Comparison of ENCODE assay signal across 1 cellular context in the genomic region with DNA sequence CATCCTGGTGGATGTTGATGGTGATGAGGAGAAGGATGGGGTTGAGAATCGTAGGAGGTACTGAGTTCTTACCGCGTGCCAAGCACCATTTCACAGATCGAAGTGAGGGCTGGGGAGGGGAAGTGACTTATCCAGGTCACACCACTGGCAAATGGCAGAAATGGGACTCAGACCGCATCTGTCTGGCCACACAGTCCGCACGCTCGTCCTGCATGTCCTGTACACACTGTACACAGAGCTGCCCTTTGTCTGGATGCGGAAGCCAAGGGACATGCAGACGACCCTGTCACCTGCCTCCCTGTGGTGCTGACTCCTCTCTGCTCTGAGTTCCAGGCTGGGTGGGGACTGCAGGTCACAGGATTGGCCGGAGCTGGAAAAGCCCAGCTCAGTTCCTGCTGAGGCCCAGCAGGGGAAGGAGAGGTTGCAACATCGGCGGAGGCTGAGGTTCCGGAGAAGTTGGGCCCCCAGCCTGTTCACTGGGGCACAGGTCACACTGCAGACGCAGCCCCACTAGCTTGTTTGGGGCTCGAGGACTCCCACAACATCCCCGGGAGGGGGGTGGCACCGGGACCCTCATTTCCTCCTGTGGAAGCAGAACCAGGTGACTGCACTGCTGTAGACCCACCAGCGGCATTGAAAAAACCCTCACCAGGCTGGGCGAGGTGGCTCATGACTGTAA.
TF ChIP-seq lines count a peak whose summit lies in the region.

No MANE protein-coding gene starts in this region.

TF ChIP-seq in HepG2, 621 proteins besides CTCF, POLR2A, EP300 and RAD21 (continued from another document and continues in another):
- TF ChIP-seq ZNF451 (CRISPR knock-in tag; IDR thresholded peaks at IDR 0.05) = peak; percentile 59; the same call in 1 of the 2 replicates
- no peak for TF ChIP-seq ZKSCAN1 (IDR thresholded peaks at IDR 0.05; ENCODE audit: low read length)
- TF ChIP-seq MXD4 (CRISPR knock-in tag; IDR thresholded peaks at IDR 0.05) = peak; percentile 45
- peak; percentile 91 for TF ChIP-seq ZFP82 (CRISPR knock-in tag; IDR thresholded peaks at IDR 0.05; ENCODE audit: borderline replicate concordance)
- no peak for TF ChIP-seq RARG (CRISPR knock-in tag; IDR thresholded peaks at IDR 0.05; ENCODE audit: low read depth)
- peak; percentile 31 for TF ChIP-seq ZNF781 (CRISPR knock-in tag; IDR thresholded peaks at IDR 0.05; ENCODE audit: borderline replicate concordance, not compliant biosample characterization)
- peak; percentile 81 for TF ChIP-seq ZNF883 (CRISPR knock-in tag; IDR thresholded peaks at IDR 0.05; ENCODE audit: not compliant biosample characterization)
- 0 out of 2 replicates have a peak, but pooled peaks have one; percentile 71 for TF ChIP-seq REL (CRISPR knock-in tag; conservative IDR thresholded peaks at IDR 0.05)
- TF ChIP-seq, protein P1, sequence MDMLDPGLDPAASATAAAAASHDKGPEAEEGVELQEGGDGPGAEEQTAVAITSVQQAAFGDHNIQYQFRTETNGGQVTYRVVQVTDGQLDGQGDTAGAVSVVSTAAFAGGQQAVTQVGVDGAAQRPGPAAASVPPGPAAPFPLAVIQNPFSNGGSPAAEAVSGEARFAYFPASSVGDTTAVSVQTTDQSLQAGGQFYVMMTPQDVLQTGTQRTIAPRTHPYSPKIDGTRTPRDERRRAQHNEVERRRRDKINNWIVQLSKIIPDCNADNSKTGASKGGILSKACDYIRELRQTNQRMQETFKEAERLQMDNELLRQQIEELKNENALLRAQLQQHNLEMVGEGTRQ (IDR thresholded peaks at IDR 0.05; ENCODE audit: low read depth, low read length) = peak; percentile 51; the same call in 1 of the 2 replicates
- TF ChIP-seq, protein P1 (CRISPR knock-in tag; IDR thresholded peaks at IDR 0.05; ENCODE audit: borderline replicate concordance) = no peak
- no peak for TF ChIP-seq RBM22 (optimal IDR thresholded peaks at IDR 0.05; ENCODE audit: low read length)
- no peak for TF ChIP-seq ZNF839 (CRISPR knock-in tag; IDR thresholded peaks at IDR 0.05; ENCODE audit: borderline replicate concordance)
- TF ChIP-seq, protein P2, sequence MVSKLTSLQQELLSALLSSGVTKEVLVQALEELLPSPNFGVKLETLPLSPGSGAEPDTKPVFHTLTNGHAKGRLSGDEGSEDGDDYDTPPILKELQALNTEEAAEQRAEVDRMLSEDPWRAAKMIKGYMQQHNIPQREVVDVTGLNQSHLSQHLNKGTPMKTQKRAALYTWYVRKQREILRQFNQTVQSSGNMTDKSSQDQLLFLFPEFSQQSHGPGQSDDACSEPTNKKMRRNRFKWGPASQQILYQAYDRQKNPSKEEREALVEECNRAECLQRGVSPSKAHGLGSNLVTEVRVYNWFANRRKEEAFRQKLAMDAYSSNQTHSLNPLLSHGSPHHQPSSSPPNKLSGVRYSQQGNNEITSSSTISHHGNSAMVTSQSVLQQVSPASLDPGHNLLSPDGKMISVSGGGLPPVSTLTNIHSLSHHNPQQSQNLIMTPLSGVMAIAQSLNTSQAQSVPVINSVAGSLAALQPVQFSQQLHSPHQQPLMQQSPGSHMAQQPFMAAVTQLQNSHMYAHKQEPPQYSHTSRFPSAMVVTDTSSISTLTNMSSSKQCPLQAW (CRISPR knock-in tag; IDR thresholded peaks at IDR 0.05) = peak; percentile 94
- TF ChIP-seq, protein P3, sequence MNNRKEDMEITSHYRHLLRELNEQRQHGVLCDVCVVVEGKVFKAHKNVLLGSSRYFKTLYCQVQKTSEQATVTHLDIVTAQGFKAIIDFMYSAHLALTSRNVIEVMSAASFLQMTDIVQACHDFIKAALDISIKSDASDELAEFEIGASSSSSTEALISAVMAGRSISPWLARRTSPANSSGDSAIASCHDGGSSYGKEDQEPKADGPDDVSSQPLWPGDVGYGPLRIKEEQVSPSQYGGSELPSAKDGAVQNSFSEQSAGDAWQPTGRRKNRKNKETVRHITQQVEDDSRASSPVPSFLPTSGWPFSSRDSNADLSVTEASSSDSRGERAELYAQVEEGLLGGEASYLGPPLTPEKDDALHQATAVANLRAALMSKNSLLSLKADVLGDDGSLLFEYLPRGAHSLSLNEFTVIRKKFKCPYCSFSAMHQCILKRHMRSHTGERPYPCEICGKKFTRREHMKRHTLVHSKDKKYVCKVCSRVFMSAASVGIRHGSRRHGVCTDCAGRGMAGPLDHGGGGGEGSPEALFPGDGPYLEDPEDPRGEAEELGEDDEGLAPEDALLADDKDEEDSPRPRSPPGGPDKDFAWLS (CRISPR knock-in tag; IDR thresholded peaks at IDR 0.05; ENCODE audit: borderline replicate concordance) = peak; percentile 93; the same call in 1 of the 2 replicates
- no peak for TF ChIP-seq ZNF562 (CRISPR knock-in tag; IDR thresholded peaks at IDR 0.05; ENCODE audit: borderline replicate concordance)
- peak in 1 of 2 experiments; percentile 91; a peak in 2 of 4 replicates for TF ChIP-seq KLF16 (CRISPR knock-in tag; IDR thresholded peaks at IDR 0.05)
- no peak for TF ChIP-seq HES4 (CRISPR knock-in tag; IDR thresholded peaks at IDR 0.05; ENCODE audit: borderline replicate concordance)
- TF ChIP-seq, protein P4, sequence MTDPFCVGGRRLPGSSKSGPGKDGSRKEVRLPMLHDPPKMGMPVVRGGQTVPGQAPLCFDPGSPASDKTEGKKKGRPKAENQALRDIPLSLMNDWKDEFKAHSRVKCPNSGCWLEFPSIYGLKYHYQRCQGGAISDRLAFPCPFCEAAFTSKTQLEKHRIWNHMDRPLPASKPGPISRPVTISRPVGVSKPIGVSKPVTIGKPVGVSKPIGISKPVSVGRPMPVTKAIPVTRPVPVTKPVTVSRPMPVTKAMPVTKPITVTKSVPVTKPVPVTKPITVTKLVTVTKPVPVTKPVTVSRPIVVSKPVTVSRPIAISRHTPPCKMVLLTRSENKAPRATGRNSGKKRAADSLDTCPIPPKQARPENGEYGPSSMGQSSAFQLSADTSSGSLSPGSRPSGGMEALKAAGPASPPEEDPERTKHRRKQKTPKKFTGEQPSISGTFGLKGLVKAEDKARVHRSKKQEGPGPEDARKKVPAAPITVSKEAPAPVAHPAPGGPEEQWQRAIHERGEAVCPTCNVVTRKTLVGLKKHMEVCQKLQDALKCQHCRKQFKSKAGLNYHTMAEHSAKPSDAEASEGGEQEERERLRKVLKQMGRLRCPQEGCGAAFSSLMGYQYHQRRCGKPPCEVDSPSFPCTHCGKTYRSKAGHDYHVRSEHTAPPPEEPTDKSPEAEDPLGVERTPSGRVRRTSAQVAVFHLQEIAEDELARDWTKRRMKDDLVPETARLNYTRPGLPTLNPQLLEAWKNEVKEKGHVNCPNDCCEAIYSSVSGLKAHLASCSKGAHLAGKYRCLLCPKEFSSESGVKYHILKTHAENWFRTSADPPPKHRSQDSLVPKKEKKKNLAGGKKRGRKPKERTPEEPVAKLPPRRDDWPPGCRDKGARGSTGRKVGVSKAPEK (CRISPR knock-in tag; IDR thresholded peaks at IDR 0.05; ENCODE audit: borderline replicate concordance) = peak; percentile 86; the same call in 1 of the 2 replicates
- TF ChIP-seq POLR2AphosphoS2 (IDR thresholded peaks at IDR 0.05; ENCODE audit: low read depth, low read length) = 0 out of 2 replicates have a peak, but pooled peaks have one; percentile 36
- TF ChIP-seq ZNF615 (CRISPR knock-in tag; IDR thresholded peaks at IDR 0.05; ENCODE audit: borderline replicate concordance) = no peak
- TF ChIP-seq, protein P5, sequence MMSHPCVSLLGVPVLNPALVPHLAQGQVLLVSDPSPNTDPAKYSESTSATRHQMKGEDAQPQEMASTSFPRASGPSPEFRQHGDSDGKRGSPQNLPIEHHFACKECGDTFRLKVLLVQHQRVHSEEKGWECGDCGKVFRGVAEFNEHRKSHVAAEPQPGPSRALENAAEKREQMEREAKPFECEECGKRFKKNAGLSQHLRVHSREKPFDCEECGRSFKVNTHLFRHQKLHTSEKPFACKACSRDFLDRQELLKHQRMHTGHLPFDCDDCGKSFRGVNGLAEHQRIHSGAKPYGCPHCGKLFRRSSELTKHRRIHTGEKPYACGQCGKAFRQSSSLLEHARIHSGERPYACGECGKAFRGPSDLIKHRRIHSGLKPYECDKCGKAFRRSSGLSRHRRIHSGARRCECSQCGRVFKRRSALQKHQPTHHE (CRISPR knock-in tag; IDR thresholded peaks at IDR 0.05; ENCODE audit: borderline replicate concordance) = peak; percentile 96
- no peak for TF ChIP-seq NFIB (CRISPR knock-in tag; IDR thresholded peaks at IDR 0.05; ENCODE audit: borderline replicate concordance)
- no peak for TF ChIP-seq ZNF207 (IDR thresholded peaks at IDR 0.05; ENCODE audit: borderline replicate concordance)
- TF ChIP-seq JARID2 (CRISPR knock-in tag; IDR thresholded peaks at IDR 0.05; ENCODE audit: insufficient replicate concordance) = no peak
- no peak for TF ChIP-seq REXO4 (CRISPR knock-in tag; IDR thresholded peaks at IDR 0.05; ENCODE audit: borderline replicate concordance)
- TF ChIP-seq KDM4B (CRISPR knock-in tag; IDR thresholded peaks at IDR 0.05) = peak; percentile 97
- peak; percentile 69; the same call in 1 of the 2 replicates for TF ChIP-seq MAZ (IDR thresholded peaks at IDR 0.05; ENCODE audit: borderline replicate concordance, low read depth, low read length)
- peak; percentile 97 for TF ChIP-seq MAZ (CRISPR knock-in tag; IDR thresholded peaks at IDR 0.05; ENCODE audit: low read depth)
- peak; percentile 90 for TF ChIP-seq SALL2 (CRISPR knock-in tag; IDR thresholded peaks at IDR 0.05)
- TF ChIP-seq, protein P6, sequence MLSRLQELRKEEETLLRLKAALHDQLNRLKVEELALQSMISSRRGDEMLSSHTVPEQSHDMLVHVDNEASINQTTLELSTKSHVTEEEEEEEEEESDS (CRISPR knock-in tag; IDR thresholded peaks at IDR 0.05; ENCODE audit: borderline replicate concordance) = no peak
- peak; percentile 94 for TF ChIP-seq ZSCAN25 (CRISPR knock-in tag; IDR thresholded peaks at IDR 0.05)
- TF ChIP-seq AKAP8 (CRISPR knock-in tag; IDR thresholded peaks at IDR 0.05) = peak; percentile 93
- TF ChIP-seq SP5 (CRISPR knock-in tag; IDR thresholded peaks at IDR 0.05; ENCODE audit: borderline replicate concordance, low read depth) = peak; percentile 86
- peak; percentile 84 for TF ChIP-seq THAP11 (CRISPR knock-in tag; IDR thresholded peaks at IDR 0.05)
- TF ChIP-seq, protein P7, sequence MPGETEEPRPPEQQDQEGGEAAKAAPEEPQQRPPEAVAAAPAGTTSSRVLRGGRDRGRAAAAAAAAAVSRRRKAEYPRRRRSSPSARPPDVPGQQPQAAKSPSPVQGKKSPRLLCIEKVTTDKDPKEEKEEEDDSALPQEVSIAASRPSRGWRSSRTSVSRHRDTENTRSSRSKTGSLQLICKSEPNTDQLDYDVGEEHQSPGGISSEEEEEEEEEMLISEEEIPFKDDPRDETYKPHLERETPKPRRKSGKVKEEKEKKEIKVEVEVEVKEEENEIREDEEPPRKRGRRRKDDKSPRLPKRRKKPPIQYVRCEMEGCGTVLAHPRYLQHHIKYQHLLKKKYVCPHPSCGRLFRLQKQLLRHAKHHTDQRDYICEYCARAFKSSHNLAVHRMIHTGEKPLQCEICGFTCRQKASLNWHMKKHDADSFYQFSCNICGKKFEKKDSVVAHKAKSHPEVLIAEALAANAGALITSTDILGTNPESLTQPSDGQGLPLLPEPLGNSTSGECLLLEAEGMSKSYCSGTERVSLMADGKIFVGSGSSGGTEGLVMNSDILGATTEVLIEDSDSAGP (CRISPR knock-in tag; IDR thresholded peaks at IDR 0.05; ENCODE audit: borderline replicate concordance) = peak; percentile 97
- peak; percentile 79 for TF ChIP-seq CREM (IDR thresholded peaks at IDR 0.05)
- TF ChIP-seq CREM (CRISPR knock-in tag; IDR thresholded peaks at IDR 0.05) = no peak
- TF ChIP-seq, protein P8, sequence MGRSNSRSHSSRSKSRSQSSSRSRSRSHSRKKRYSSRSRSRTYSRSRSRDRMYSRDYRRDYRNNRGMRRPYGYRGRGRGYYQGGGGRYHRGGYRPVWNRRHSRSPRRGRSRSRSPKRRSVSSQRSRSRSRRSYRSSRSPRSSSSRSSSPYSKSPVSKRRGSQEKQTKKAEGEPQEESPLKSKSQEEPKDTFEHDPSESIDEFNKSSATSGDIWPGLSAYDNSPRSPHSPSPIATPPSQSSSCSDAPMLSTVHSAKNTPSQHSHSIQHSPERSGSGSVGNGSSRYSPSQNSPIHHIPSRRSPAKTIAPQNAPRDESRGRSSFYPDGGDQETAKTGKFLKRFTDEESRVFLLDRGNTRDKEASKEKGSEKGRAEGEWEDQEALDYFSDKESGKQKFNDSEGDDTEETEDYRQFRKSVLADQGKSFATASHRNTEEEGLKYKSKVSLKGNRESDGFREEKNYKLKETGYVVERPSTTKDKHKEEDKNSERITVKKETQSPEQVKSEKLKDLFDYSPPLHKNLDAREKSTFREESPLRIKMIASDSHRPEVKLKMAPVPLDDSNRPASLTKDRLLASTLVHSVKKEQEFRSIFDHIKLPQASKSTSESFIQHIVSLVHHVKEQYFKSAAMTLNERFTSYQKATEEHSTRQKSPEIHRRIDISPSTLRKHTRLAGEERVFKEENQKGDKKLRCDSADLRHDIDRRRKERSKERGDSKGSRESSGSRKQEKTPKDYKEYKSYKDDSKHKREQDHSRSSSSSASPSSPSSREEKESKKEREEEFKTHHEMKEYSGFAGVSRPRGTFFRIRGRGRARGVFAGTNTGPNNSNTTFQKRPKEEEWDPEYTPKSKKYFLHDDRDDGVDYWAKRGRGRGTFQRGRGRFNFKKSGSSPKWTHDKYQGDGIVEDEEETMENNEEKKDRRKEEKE (IDR thresholded peaks at IDR 0.05) = no peak
- TF ChIP-seq EED (CRISPR knock-in tag; IDR thresholded peaks at IDR 0.05) = peak; percentile 64; the same call in 1 of the 2 replicates
- TF ChIP-seq ELF1 (CRISPR knock-in tag; IDR thresholded peaks at IDR 0.05) = peak; percentile 96
- peak; percentile 22; the same call in 1 of the 2 replicates for TF ChIP-seq ZC3H4 (CRISPR knock-in tag; IDR thresholded peaks at IDR 0.05; ENCODE audit: borderline replicate concordance)
- TF ChIP-seq, protein P9, sequence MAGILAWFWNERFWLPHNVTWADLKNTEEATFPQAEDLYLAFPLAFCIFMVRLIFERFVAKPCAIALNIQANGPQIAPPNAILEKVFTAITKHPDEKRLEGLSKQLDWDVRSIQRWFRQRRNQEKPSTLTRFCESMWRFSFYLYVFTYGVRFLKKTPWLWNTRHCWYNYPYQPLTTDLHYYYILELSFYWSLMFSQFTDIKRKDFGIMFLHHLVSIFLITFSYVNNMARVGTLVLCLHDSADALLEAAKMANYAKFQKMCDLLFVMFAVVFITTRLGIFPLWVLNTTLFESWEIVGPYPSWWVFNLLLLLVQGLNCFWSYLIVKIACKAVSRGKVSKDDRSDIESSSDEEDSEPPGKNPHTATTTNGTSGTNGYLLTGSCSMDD (CRISPR knock-in tag; IDR thresholded peaks at IDR 0.05) = no peak
- TF ChIP-seq, protein P10, sequence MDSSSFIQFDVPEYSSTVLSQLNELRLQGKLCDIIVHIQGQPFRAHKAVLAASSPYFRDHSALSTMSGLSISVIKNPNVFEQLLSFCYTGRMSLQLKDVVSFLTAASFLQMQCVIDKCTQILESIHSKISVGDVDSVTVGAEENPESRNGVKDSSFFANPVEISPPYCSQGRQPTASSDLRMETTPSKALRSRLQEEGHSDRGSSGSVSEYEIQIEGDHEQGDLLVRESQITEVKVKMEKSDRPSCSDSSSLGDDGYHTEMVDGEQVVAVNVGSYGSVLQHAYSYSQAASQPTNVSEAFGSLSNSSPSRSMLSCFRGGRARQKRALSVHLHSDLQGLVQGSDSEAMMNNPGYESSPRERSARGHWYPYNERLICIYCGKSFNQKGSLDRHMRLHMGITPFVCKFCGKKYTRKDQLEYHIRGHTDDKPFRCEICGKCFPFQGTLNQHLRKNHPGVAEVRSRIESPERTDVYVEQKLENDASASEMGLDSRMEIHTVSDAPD (CRISPR knock-in tag; IDR thresholded peaks at IDR 0.05) = no peak
